9 cellular contexts compared by ENCODE assay signal in the genomic region with DNA sequence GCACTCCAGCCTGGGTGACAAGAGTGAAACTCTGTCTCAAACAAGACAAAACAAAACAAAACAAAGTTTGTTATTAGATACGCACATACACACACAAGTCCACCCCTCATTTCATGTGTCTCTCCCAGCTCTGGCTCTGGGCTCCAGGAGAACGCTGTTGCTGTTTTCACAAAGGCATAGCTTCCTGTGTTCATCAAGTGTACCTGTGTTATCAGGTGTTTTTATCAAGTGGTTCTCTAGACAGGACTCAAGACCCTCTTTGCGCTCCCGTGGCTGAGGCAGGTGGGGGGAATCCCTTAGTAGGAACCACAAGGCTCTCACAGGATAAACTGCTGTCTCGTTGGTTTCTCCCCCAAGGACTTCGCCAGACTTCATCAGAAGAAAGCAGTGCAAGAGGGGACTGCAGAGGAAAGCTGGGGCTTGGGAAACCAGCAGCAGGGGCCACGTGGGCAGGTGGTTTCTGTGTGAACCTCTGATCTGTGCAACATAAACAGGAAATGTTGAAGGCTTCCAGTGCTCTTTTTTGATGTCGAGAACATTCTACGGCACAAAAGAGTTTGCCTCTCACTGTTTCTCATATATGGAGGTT. TPM values are rescaled to one million over a fixed set of nuclear protein-coding genes. Genes with fewer than 3 reads are reported as not detected.
A peak's percentile ranks its signal among the peaks of the same experiment; 100 is the strongest.
DNase-seq lines count a peak whose midpoint lies in the region; ATAC-seq and TF ChIP-seq lines count a peak whose summit lies in the region.
"Had no signal": no experiment of that assay in that cellular context is flagged by ENCODE, and none has a peak within 500 bp of the region (broad histone marks: within the 10 kb centered on the region; RNA-seq: fewer than 3 reads in every experiment).

No MANE protein-coding gene starts in this region.

- H3K9ac ChIP-seq in mammary epithelial cell (ENCODE audit: insufficient read depth, low read length) = no peak overlapping the region

- peak overlapping the region; percentile 60 for H3K4me3 Mint-ChIP-seq in activated CD8-positive, alpha-beta T cell treated with anti-CD3 and anti-CD28 coated beads for 36 hours
- H3K4me3 Mint-ChIP-seq: dendritic cell treated with granulocyte-macrophage colony-stimulating factor and Interleukin-4, amounts not matched to agents 40 ng/mL and 50 ng/mL, for 4 days had no signal

- TF ChIP-seq EP300 in stomach (IDR thresholded peaks at IDR 0.05) = no peak

- H3K9me3 Mint-ChIP-seq in activated CD8-positive, alpha-beta T cell treated with anti-CD3 and anti-CD28 coated beads for 36 hours = no peaks in the 10 kb centered on the region
- H3K9me3 Mint-ChIP-seq: dendritic cell treated with granulocyte-macrophage colony-stimulating factor and Interleukin-4, amounts not matched to agents 40 ng/mL and 50 ng/mL, for 4 days had no signal

- no peak overlapping the region for H3K4me2 ChIP-seq in mammary epithelial cell (ENCODE audit: insufficient read depth, low read depth, low read length)

- in situ Hi-C loops in mammary epithelial cell (cut with MboI; ENCODE audit: low sequenced_read_pairs in 2 of 2) = loop anchor here (10.0 to 25.0 kb wide), 4 partner anchors 285 to 888 kb away; partner anchors contain the start of genes FAM43A (in 1 of the 2), LSG1 (in 1 of the 2) and XXYLT1 (in 1 of the 2)

- H4K20me1 ChIP-seq in mammary epithelial cell (ENCODE audit: insufficient read depth, low read length) = no peaks in the 10 kb centered on the region

- dilution Hi-C loops in mammary epithelial cell (cut with HindIII; ENCODE audit: low sequenced_read_pairs) = no loop called here

- H3K27me3 ChIP-seq in right lobe of liver (no peaks in the 10 kb centered on the region), stomach (no peaks in the 10 kb centered on the region), mammary epithelial cell (ENCODE audit: insufficient read depth, low read length) (no peaks in the 10 kb centered on the region)

- H3K79me2 ChIP-seq in mammary epithelial cell (ENCODE audit: insufficient read depth, low read length) = no peaks in the 10 kb centered on the region

- H3K27me3 Mint-ChIP-seq in activated CD8-positive, alpha-beta T cell treated with anti-CD3 and anti-CD28 coated beads for 36 hours = no peaks in the 10 kb centered on the region

- DNase-seq in GM12865 (ENCODE audit: low read depth) (peak; percentile 82), right lobe of liver (no peak), stomach (no peak), C1 segment of cervical spinal cord (lab: John Stamatoyannopoulos, UW) (no peak), mammary epithelial cell (no peak)
- DNase-seq in activated CD8-positive, alpha-beta T cell treated with anti-CD3 and anti-CD28 coated beads for 36 hours = peak; percentile 90

- WGBS in right lobe of liver (ENCODE audit: insufficient coverage, low coverage, low lambda C conversion rate, missing lambda C conversion rate) = 42% methylated on average over 6 of the region's 9 CpGs
- WGBS in stomach, 5 donors = 53 to 61% (median 59%) methylated on average over 9 of the region's 9 CpGs
- WGBS in mammary epithelial cell (ENCODE audit: low coverage, missing lambda C conversion rate) = 93% methylated on average over 9 of the region's 9 CpGs

- H3K36me3 ChIP-seq in right lobe of liver = no peaks in the 10 kb centered on the region
- H3K36me3 ChIP-seq in stomach = no peaks in the 10 kb centered on the region
- H3K36me3 ChIP-seq in mammary epithelial cell (ENCODE audit: insufficient read depth, low read length) = no peaks in the 10 kb centered on the region

- H3K9me3 ChIP-seq in right lobe of liver = no peaks in the 10 kb centered on the region
- H3K9me3 ChIP-seq in stomach = no peaks in the 10 kb centered on the region
- no peaks in the 10 kb centered on the region for H3K9me3 ChIP-seq in mammary epithelial cell (replicated peaks; ENCODE audit: insufficient read depth, low read length)

- CTCF ChIA-PET in activated CD8-positive, alpha-beta T cell treated with anti-CD3 and anti-CD28 coated beads for 36 hours (lab: Charles Lee) = interaction anchor here (1.0 to 4.2 kb wide), 8 partner anchors 9 to 301 kb away, joined by 3 to 19 read pairs (median 5); partner anchors contain the start of gene XXYLT1
- CTCF ChIA-PET in mammary epithelial cell (lab: Charles Lee; ENCODE audit: low non-redundant PET) = no interaction called here

- H3K4me3 ChIP-seq in GM12865 (ENCODE audit: low read depth, low read length) (peak overlapping the region; percentile 51), right lobe of liver (no peak overlapping the region), stomach (no peak overlapping the region), mammary epithelial cell (replicated peaks in 1 of 3; ENCODE audit: insufficient read depth in 1 of 3, low read depth in 2 of 3, low read length in 3 of 3) (no peak overlapping the region)

- peak overlapping the region in 1 of 3 donors; percentile 47 for H3K27ac ChIP-seq in right lobe of liver
- H3K27ac ChIP-seq in stomach = peak overlapping the region in 3 of 5 donors; percentile 52 to 54 (median 54)
- no peak overlapping the region for H3K27ac ChIP-seq in mammary epithelial cell (ENCODE audit: insufficient read depth, low read depth, low read length)

- no peak overlapping the region for H2AFZ ChIP-seq in mammary epithelial cell (ENCODE audit: low read depth, low read length)

- ATAC-seq in HG02981 (IDR thresholded peaks at IDR 0.05; ENCODE audit: unreplicated experiment) (peak; percentile 50), right lobe of liver (peak; percentile 41 to 65 (median 50)), HG03039 (IDR thresholded peaks at IDR 0.05; ENCODE audit: unreplicated experiment) (no peak)
- ATAC-seq in activated CD8-positive, alpha-beta T cell treated with anti-CD3 and anti-CD28 coated beads for 36 hours = peak; percentile 75

- peak overlapping the region; percentile 93 for H3K27ac Mint-ChIP-seq in activated CD8-positive, alpha-beta T cell treated with anti-CD3 and anti-CD28 coated beads for 36 hours
- H3K27ac Mint-ChIP-seq: dendritic cell treated with granulocyte-macrophage colony-stimulating factor and Interleukin-4, amounts not matched to agents 40 ng/mL and 50 ng/mL, for 4 days had no signal

- POLR2A ChIA-PET in activated CD8-positive, alpha-beta T cell treated with anti-CD3 and anti-CD28 coated beads for 36 hours (lab: Charles Lee) = interaction anchor here (0.6 to 4.4 kb wide), 7 partner anchors 9 to 279 kb away, joined by 3 to 34 read pairs (median 4); partner anchors contain the start of genes APOD, PPP1R2 and XXYLT1

- TF ChIP-seq CTCF in GM12865 (IDR thresholded peaks at IDR 0.05; ENCODE audit: insufficient read depth, low read depth, low read length, missing control alignments) (no peak), right lobe of liver (IDR thresholded peaks at IDR 0.05) (no peak), stomach (IDR thresholded peaks at IDR 0.05) (no peak), mammary epithelial cell (conservative IDR thresholded peaks at IDR 0.05 in 1 of 2, IDR thresholded peaks at IDR 0.05 in 1 of 2; ENCODE audit: extremely low read depth in 1 of 2, insufficient read depth in 1 of 2, low read depth in 1 of 2, low read length in 2 of 2) (no peak)
- no peak for TF ChIP-seq CTCF in activated CD8-positive, alpha-beta T cell treated with anti-CD3 and anti-CD28 coated beads for 36 hours (IDR thresholded peaks at IDR 0.05)

- intact Hi-C loops in activated CD8-positive, alpha-beta T cell treated with anti-CD3 and anti-CD28 coated beads for 36 hours (cut with micrococcal nuclease) = no loop called here
- intact Hi-C loops in right lobe of liver (cut with DNase I) = no loop called here
- intact Hi-C loops in stomach (cut with DNase I; ENCODE audit: low total_unique reads) = no loop called here
- intact Hi-C loops in mammary epithelial cell (cut with micrococcal nuclease) = loop anchor here (10.0 kb wide), 1 partner anchor 865 kb away; the partner anchor contains the start of gene FAM43A

- H3K36me3 Mint-ChIP-seq in activated CD8-positive, alpha-beta T cell treated with anti-CD3 and anti-CD28 coated beads for 36 hours (ENCODE audit: low read depth) = no peaks in the 10 kb centered on the region

- no TSS peak for BruUV-seq in mammary epithelial cell (replicated peaks; lab: Mats Ljungman, UMichigan)

- H3K4me1 ChIP-seq in right lobe of liver (no peaks in the 10 kb centered on the region), stomach (peaks cover 8 to 39% (median 16%) of the 10 kb centered on the region in 4 donors), mammary epithelial cell (ENCODE audit: insufficient read depth, low read length) (peaks cover 14% of the 10 kb centered on the region)

- no peak for TF ChIP-seq POLR2A in right lobe of liver (IDR thresholded peaks at IDR 0.05)
- no peak for TF ChIP-seq POLR2A in stomach (IDR thresholded peaks at IDR 0.05)

- peaks cover 74% of the 10 kb centered on the region for H3K4me1 Mint-ChIP-seq in activated CD8-positive, alpha-beta T cell treated with anti-CD3 and anti-CD28 coated beads for 36 hours (ENCODE audit: low read depth)

RNA-seq across cellular contexts. Expression of gene PPP1R2, which starts 6.9 kb away (rescaled TPM):
- 10 to 100 TPM; 86.7 to 89.0 TPM for total RNA-seq in activated CD8-positive, alpha-beta T cell treated with anti-CD3 and anti-CD28 coated beads for 36 hours
- total RNA-seq in right lobe of liver (10 to 100 TPM; 10.3 to 25.4 (median 14.9) TPM), stomach (100 to 1,000 TPM in 1 of 5 donors, 10 to 100 TPM in 4; 29.2 to 102 (median 62.0) TPM), mammary epithelial cell (100 to 1,000 TPM in 1 of 2 donors, 10 to 100 TPM in 1; 45.5 to 129 TPM)
- polyA plus RNA-seq in stomach (10 to 100 TPM; 21.4 to 25.1 (median 21.7) TPM), mammary epithelial cell (11.5 TPM)
- polyA minus RNA-seq in mammary epithelial cell = 34.8 TPM

RNA-seq across cellular contexts. Expression of gene APOD, which starts 33.7 kb away (rescaled TPM):
- total RNA-seq in activated CD8-positive, alpha-beta T cell treated with anti-CD3 and anti-CD28 coated beads for 36 hours = not detected
- total RNA-seq in right lobe of liver (1 to 10 TPM in 1 of 6 experiments, under 1 TPM in 5; 0.29 to 5.6 (median 0.41) TPM), stomach (100 to 1,000 TPM in 4 of 5 donors, 10 to 100 TPM in 1; 33.0 to 941 (median 223) TPM), mammary epithelial cell (10 to 100 TPM in 1 of 2 donors, not detected in 1; 31.7 TPM)
- polyA plus RNA-seq in stomach (100 to 1,000 TPM in 2 of 3 donors, 10 to 100 TPM in 1; 76.9 to 258 (median 109) TPM), mammary epithelial cell (0.86 TPM)
- polyA minus RNA-seq in mammary epithelial cell = not detected

Comparison
In these comparisons a context has a peak if more than half of its experiments do, and no peak if none do; other contexts are left out.
1. DNase-seq: peak in GM12865 (single experiment) and activated CD8-positive, alpha-beta T cell treated with anti-CD3 and anti-CD28 coated beads for 36 hours (single experiment); none in right lobe of liver (0 of 3), stomach (single experiment), C1 segment of cervical spinal cord (0 of 14) and mammary epithelial cell (single experiment).